Comparison of ENCODE assay signal across 16 cellular contexts in the genomic region with DNA sequence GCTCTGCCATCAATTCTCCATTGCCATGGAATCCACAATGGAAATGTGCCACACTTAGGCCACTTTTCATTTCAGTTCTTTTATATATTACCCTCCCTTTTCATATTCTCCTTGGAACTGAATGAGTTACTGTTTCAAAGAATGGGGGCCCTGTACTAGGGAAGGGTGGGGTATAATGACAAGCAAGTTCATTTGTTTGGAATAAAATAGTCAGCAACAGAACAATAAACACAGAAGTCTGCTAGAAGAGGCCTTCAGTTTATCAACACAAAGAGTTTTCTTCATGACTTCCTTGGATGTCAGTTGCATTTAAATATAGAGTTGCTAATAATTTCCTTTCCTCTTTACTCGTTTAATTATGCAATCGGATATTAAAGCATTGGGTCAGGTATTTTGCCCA.
"Had no signal": no experiment of that assay in that cellular context is flagged by ENCODE, and none has a peak within 500 bp of the region (broad histone marks: within the 10 kb centered on the region; RNA-seq: fewer than 3 reads in every experiment).

No MANE protein-coding gene starts in this region.

- DNase-seq: cortex of kidney; effector memory CD8-positive, alpha-beta T cell; erythroblast; gastrocnemius medialis; heart left ventricle; left cardiac atrium; left lung; mesendoderm; naive thymus-derived CD8-positive, alpha-beta T cell; nephron progenitor cell; nucleus accumbens; sigmoid colon; stimulated activated CD4-positive, alpha-beta T cell treated with anti-CD3 and anti-CD28 coated beads, Interleukin-15, amount 100 ng/mL, for 24 hours; stimulated activated CD4-positive, alpha-beta T cell treated with anti-CD3 and anti-CD28 coated beads, Interleukin-2, amount 100 ng/mL, for 48 hours; stimulated activated naive B cell treated with anti-CD40 and anti-IgM and Interleukin-4, amounts not matched to agents 10 μg/mL and 1 μg/mL and 100 μg/mL, for 72 hours; trophoblast cell had no signal

- ATAC-seq: effector memory CD8-positive, alpha-beta T cell; gastrocnemius medialis; heart left ventricle; left cardiac atrium; left lung; naive thymus-derived CD8-positive, alpha-beta T cell; stimulated activated naive B cell treated with anti-CD40 and anti-IgM and Interleukin-4, amounts not matched to agents 10 μg/mL and 1 μg/mL and 100 μg/mL, for 72 hours had no signal
